Comparison of ENCODE assay signal across 18 cellular contexts in the genomic region with DNA sequence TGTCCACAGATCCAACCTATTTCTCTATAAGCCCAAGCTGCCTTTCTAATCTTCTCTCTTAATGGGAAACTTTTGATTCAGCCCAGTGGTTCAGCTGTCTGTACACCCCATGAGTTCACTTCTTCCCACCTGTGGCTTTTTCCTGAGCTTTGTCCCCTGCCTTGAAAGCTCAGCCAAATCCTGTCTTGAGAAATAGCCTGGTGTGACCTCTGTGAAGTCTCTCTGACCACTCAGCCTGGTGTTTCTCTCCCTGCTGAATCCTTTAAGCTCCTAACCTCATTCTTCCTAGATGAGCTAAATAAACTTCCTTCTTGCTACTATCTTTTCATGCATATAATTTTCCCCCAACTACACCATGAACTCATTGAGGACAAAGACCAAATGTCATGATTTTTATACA. TPM values are rescaled to one million over a fixed set of nuclear protein-coding genes. Genes with fewer than 3 reads are reported as not detected.
DNase-seq lines count a peak whose midpoint lies in the region; ATAC-seq and TF ChIP-seq lines count a peak whose summit lies in the region.
"Had no signal": no experiment of that assay in that cellular context is flagged by ENCODE, and none has a peak within 500 bp of the region (broad histone marks: within the 10 kb centered on the region; RNA-seq: fewer than 3 reads in every experiment).

No MANE protein-coding gene starts in this region.

- no peak for TF ChIP-seq CTCF in natural killer cell (IDR thresholded peaks at IDR 0.05)

- H3K9me3 Mint-ChIP-seq in natural killer cell, result no peaks in the 10 kb centered on the region
- no peaks in the 10 kb centered on the region for H3K9me3 Mint-ChIP-seq in natural killer cell treated with Interleukin-12 subunit alpha and Interleukin-12 subunit beta and Interleukin-15 and Interleukin-18, amount 100 ng/mL, for 72 hours
- no peaks in the 10 kb centered on the region for H3K9me3 Mint-ChIP-seq in central memory CD8-positive, alpha-beta T cell

- H3K4me1 ChIP-seq in mesenchymal stem cell (ENCODE audit: control insufficient read depth, insufficient read depth, low read depth, low read length), result no peaks in the 10 kb centered on the region
- H3K4me1 ChIP-seq: BLaER1 had no signal

- H2AK5ac ChIP-seq in mesenchymal stem cell (ENCODE audit: low read length, severe bottlenecking), result no peak overlapping the region

- H3K4me2 ChIP-seq in mesenchymal stem cell (ENCODE audit: low read length, poor library complexity, severe bottlenecking), result no peak overlapping the region
- H3K4me2 ChIP-seq: BLaER1 had no signal

- no peak overlapping the region for H3K27ac ChIP-seq in mesenchymal stem cell (ENCODE audit: low read length, poor library complexity, severe bottlenecking)
- H3K27ac ChIP-seq: BLaER1 had no signal

- H4K91ac ChIP-seq in mesenchymal stem cell (ENCODE audit: low read length), result no peak overlapping the region

- H3K27ac Mint-ChIP-seq in natural killer cell, result peak overlapping the region; percentile 9 to 12
- H3K27ac Mint-ChIP-seq in natural killer cell treated with Interleukin-12 subunit alpha and Interleukin-12 subunit beta and Interleukin-15 and Interleukin-18, amount 100 ng/mL, for 72 hours, result no peak overlapping the region
- peak overlapping the region; percentile 35 for H3K27ac Mint-ChIP-seq in central memory CD8-positive, alpha-beta T cell (ENCODE audit: low read depth)

- H2BK120ac ChIP-seq in mesenchymal stem cell (ENCODE audit: low read depth, low read length), result no peak overlapping the region

- no peak overlapping the region for H3K18ac ChIP-seq in mesenchymal stem cell (ENCODE audit: low read depth in 1 of 2, low read length in 2 of 2)

- intact Hi-C loops in natural killer cell (cut with micrococcal nuclease) (no loop called here), left colon (cut with DNase I, micrococcal nuclease) (no loop called here)

- H3K79me1 ChIP-seq in mesenchymal stem cell (replicated peaks; ENCODE audit: low read length, poor library complexity, severe bottlenecking), result no peaks in the 10 kb centered on the region

- H3K9ac ChIP-seq in mesenchymal stem cell (ENCODE audit: low read length), result no peak overlapping the region
- H3K9ac ChIP-seq: BLaER1 had no signal

- H3K23ac ChIP-seq in mesenchymal stem cell (ENCODE audit: low read length in 2 of 2), result no peak overlapping the region

- no peak overlapping the region for H3K4me3 Mint-ChIP-seq in natural killer cell
- H3K4me3 Mint-ChIP-seq in natural killer cell treated with Interleukin-12 subunit alpha and Interleukin-12 subunit beta and Interleukin-15 and Interleukin-18, amount 100 ng/mL, for 72 hours, result no peak overlapping the region
- no peak overlapping the region for H3K4me3 Mint-ChIP-seq in central memory CD8-positive, alpha-beta T cell

- DNase-seq in natural killer cell (no peak), mesenchymal stem cell (peak; percentile 14), NCI-H2107 treated with DMSO at 0.1 percent for 48 hours (lab: John Stamatoyannopoulos, UW; ENCODE audit: unreplicated experiment) (no peak), left colon (no peak), amniotic stem cell (lab: John Stamatoyannopoulos, UW) (no peak)
- DNase-seq in natural killer cell treated with Interleukin-12 subunit alpha and Interleukin-12 subunit beta and Interleukin-15 and Interleukin-18, amount 100 ng/mL, for 72 hours (ENCODE audit: low spot score), result no peak
- no peak for DNase-seq in central memory CD8-positive, alpha-beta T cell (ENCODE audit: low spot score in 2 of 2)
- DNase-seq: COR-L47; DMS 273 treated with DMSO at 0.1 percent for 48 hours; DND-41; MM.1S; NCI-H1092; NCI-H1436 treated with DMSO at 0.1 percent for 48 hours; NCI-H2081; NK-92 treated with Interleukin-12 subunit alpha and Interleukin-12 subunit beta, amount 100 ng/mL, for 24 hours had no signal

- H3K36me3 Mint-ChIP-seq in natural killer cell, result peaks cover 7% of the 10 kb centered on the region
- H3K36me3 Mint-ChIP-seq in natural killer cell treated with Interleukin-12 subunit alpha and Interleukin-12 subunit beta and Interleukin-15 and Interleukin-18, amount 100 ng/mL, for 72 hours, result peaks cover 24% of the 10 kb centered on the region
- H3K36me3 Mint-ChIP-seq in central memory CD8-positive, alpha-beta T cell (ENCODE audit: insufficient read depth), result peaks cover 9% of the 10 kb centered on the region

- no peak overlapping the region for H2AFZ ChIP-seq in mesenchymal stem cell (ENCODE audit: low read depth, low read length)

- ATAC-seq in natural killer cell (no peak), left colon (no peak)
- no peak for ATAC-seq in natural killer cell treated with Interleukin-12 subunit alpha and Interleukin-12 subunit beta and Interleukin-15 and Interleukin-18, amount 100 ng/mL, for 72 hours
- ATAC-seq in central memory CD8-positive, alpha-beta T cell (replicated peaks; ENCODE audit: extremely low read depth, poor library complexity, severe bottlenecking), result no peak
- ATAC-seq: Right ventricle myocardium inferior had no signal

- no peak overlapping the region for H3K4me3 ChIP-seq in mesenchymal stem cell (ENCODE audit: insufficient read depth in 1 of 2, low read depth in 1 of 2, low read length in 2 of 2)
- H3K4me3 ChIP-seq: BLaER1 had no signal

- H3K9me3 ChIP-seq in mesenchymal stem cell (ENCODE audit: control insufficient read depth, low read length), result no peaks in the 10 kb centered on the region

- H2BK5ac ChIP-seq in mesenchymal stem cell (ENCODE audit: low read depth, low read length, poor library complexity, severe bottlenecking), result no peak overlapping the region

- H3K36me3 ChIP-seq in mesenchymal stem cell (ENCODE audit: control insufficient read depth in 1 of 2, insufficient read depth in 2 of 2, low read depth in 1 of 2, low read length in 2 of 2), result peaks cover 3 to 33% of the 10 kb centered on the region in 2 experiments

- H3K27me3 Mint-ChIP-seq in natural killer cell (ENCODE audit: low read depth in 2 of 2), result no peaks in the 10 kb centered on the region
- no peaks in the 10 kb centered on the region for H3K27me3 Mint-ChIP-seq in natural killer cell treated with Interleukin-12 subunit alpha and Interleukin-12 subunit beta and Interleukin-15 and Interleukin-18, amount 100 ng/mL, for 72 hours
- no peaks in the 10 kb centered on the region for H3K27me3 Mint-ChIP-seq in central memory CD8-positive, alpha-beta T cell

- H3K14ac ChIP-seq in mesenchymal stem cell (ENCODE audit: low read length in 2 of 2), result no peak overlapping the region

- no peaks in the 10 kb centered on the region for H3K27me3 ChIP-seq in mesenchymal stem cell (ENCODE audit: control insufficient read depth in 1 of 2, insufficient read depth in 1 of 2, low read length in 2 of 2)
- H3K27me3 ChIP-seq: BLaER1 had no signal

- no peak overlapping the region for H4K8ac ChIP-seq in mesenchymal stem cell (ENCODE audit: low read length)

- peaks cover 0 to 6% of the 10 kb centered on the region in 2 donors for H3K4me1 Mint-ChIP-seq in natural killer cell
- peaks cover 0 to 4% of the 10 kb centered on the region in 2 donors for H3K4me1 Mint-ChIP-seq in natural killer cell treated with Interleukin-12 subunit alpha and Interleukin-12 subunit beta and Interleukin-15 and Interleukin-18, amount 100 ng/mL, for 72 hours (ENCODE audit: low read depth in 2 of 2)
- no peaks in the 10 kb centered on the region for H3K4me1 Mint-ChIP-seq in central memory CD8-positive, alpha-beta T cell

- no peak overlapping the region for H3K4ac ChIP-seq in mesenchymal stem cell (ENCODE audit: low read depth in 1 of 2, low read length in 2 of 2)

- H2BK15ac ChIP-seq in mesenchymal stem cell (ENCODE audit: low read depth, poor library complexity, severe bottlenecking), result no peak overlapping the region

- H2BK12ac ChIP-seq in mesenchymal stem cell (ENCODE audit: low read length in 2 of 2), result no peak overlapping the region

RNA-seq across cellular contexts. Expression of a gene that starts 15.2 kb away (rescaled TPM):
- total RNA-seq in natural killer cell, result 10 to 100 TPM; 11.0 to 19.4 (median 17.9) TPM
- total RNA-seq in natural killer cell treated with Interleukin-12 subunit alpha and Interleukin-12 subunit beta and Interleukin-15 and Interleukin-18, amount 100 ng/mL, for 72 hours, result 1 to 10 TPM; 5.8 to 6.4 TPM
- polyA plus RNA-seq in mesenchymal stem cell (2013, experiment 1 of 2), result 0.88 TPM
- 0.85 TPM for polyA plus RNA-seq in mesenchymal stem cell (2013, experiment 2 of 2)
- total RNA-seq in left colon, result 1 to 10 TPM in 1 of 2 donors, under 1 TPM in 1; 0.98 to 1.7 TPM
- total RNA-seq: OCI-LY7 had no signal

Comparison
In these comparisons a context has a peak if more than half of its experiments do, and no peak if none do; other contexts are left out.
1. H3K27ac Mint-ChIP-seq: peak in natural killer cell (2 of 2) and central memory CD8-positive, alpha-beta T cell (single experiment); none in natural killer cell treated with Interleukin-12 subunit alpha and Interleukin-12 subunit beta and Interleukin-15 and Interleukin-18, amount 100 ng/mL, for 72 hours (0 of 2).